In genomic region chr12:88753074-88753473, GRCh38 we compare ENCODE assay signal across 18 cellular contexts.
DNase-seq lines count a peak whose midpoint lies in the region; ATAC-seq, FAIRE-seq and TF ChIP-seq lines count a peak whose summit lies in the region.
"Had no signal": no experiment of that assay in that cellular context is flagged by ENCODE, and none has a peak within 500 bp of the region (broad histone marks: within the 10 kb centered on the region; RNA-seq: fewer than 3 reads in every experiment).

No MANE protein-coding gene starts in this region.

- H3K9ac ChIP-seq in astrocyte (ENCODE audit: low read length) = no peak overlapping the region
- H3K9ac ChIP-seq: BLaER1 treated with 17β-estradiol and CSF1 and Interleukin-3, amounts not matched to agents 10 nM and 100 nM had no signal

- intact Hi-C loops in sigmoid colon (cut with DNase I) = no loop called here

- CTCF ChIA-PET in GM10248 (lab: Yijun Ruan, JAX) = interaction anchor here (1.5 kb wide), 1 partner anchor 16 kb away, joined by 3 read pairs; no protein-coding TSS in a partner anchor

- H3K4me1 ChIP-seq in astrocyte (ENCODE audit: insufficient read depth, low read length) (no peaks in the 10 kb centered on the region), sigmoid colon (peaks cover 0 to 18% (median 7%) of the 10 kb centered on the region in 4 donors)
- H3K4me1 ChIP-seq: BLaER1 treated with 17β-estradiol and CSF1 and Interleukin-3, amounts not matched to agents 10 nM and 100 nM; prostate gland had no signal

- 57 to 76% methylated on average over 4 of the region's 4 CpGs for WGBS in sigmoid colon, 2 donors

- TF ChIP-seq POLR2A in sigmoid colon (IDR thresholded peaks at IDR 0.05) = no peak

- no peak for FAIRE-seq in astrocyte (lab: Jason Lieb, UNC)

- no peaks in the 10 kb centered on the region for H4K20me1 ChIP-seq in astrocyte (ENCODE audit: insufficient read depth, low read length)
- H4K20me1 ChIP-seq: BLaER1 treated with 17β-estradiol and CSF1 and Interleukin-3, amounts not matched to agents 10 nM and 100 nM had no signal

- no peak overlapping the region for H3K27ac Mint-ChIP-seq in astrocyte (ENCODE audit: unreplicated experiment)
- H3K27ac Mint-ChIP-seq: H9; naive thymus-derived CD8-positive, alpha-beta T cell had no signal

- TF ChIP-seq CTCF in astrocyte (IDR thresholded peaks at IDR 0.05; ENCODE audit: insufficient read depth, low read depth, low read length) = no peak
- TF ChIP-seq CTCF in fibroblast of villous mesenchyme (IDR thresholded peaks at IDR 0.05; ENCODE audit: insufficient read depth, low read depth, low read length) = no peak
- no peak for TF ChIP-seq CTCF in sigmoid colon (IDR thresholded peaks at IDR 0.05)
- no peak for TF ChIP-seq CTCF in GM10248 (IDR thresholded peaks at IDR 0.05; ENCODE audit: control extremely low read depth, extremely low read depth, low read depth, missing control alignments)

- H3K27ac ChIP-seq in astrocyte (ENCODE audit: low read depth, low read length) (no peak overlapping the region), sigmoid colon (peak overlapping the region; percentile 28 to 56 (median 38))
- H3K27ac ChIP-seq: BLaER1 treated with 17β-estradiol and CSF1 and Interleukin-3, amounts not matched to agents 10 nM and 100 nM; prostate gland had no signal

- H3K4me1 Mint-ChIP-seq in astrocyte (ENCODE audit: low read depth, unreplicated experiment) = peaks cover 5% of the 10 kb centered on the region
- H3K4me1 Mint-ChIP-seq: naive thymus-derived CD8-positive, alpha-beta T cell had no signal

- no peaks in the 10 kb centered on the region for H3K9me3 Mint-ChIP-seq in astrocyte (ENCODE audit: unreplicated experiment)
- H3K9me3 Mint-ChIP-seq: H9 had no signal

- H3K9me3 ChIP-seq in astrocyte (ENCODE audit: insufficient read depth, low read depth, low read length) (no peaks in the 10 kb centered on the region), sigmoid colon (no peaks in the 10 kb centered on the region)
- H3K9me3 ChIP-seq: BLaER1 treated with 17β-estradiol and CSF1 and Interleukin-3, amounts not matched to agents 10 nM and 100 nM; prostate gland had no signal

- peak overlapping the region; percentile 46 for H3K4me2 ChIP-seq in astrocyte (ENCODE audit: low read length)
- H3K4me2 ChIP-seq: BLaER1 treated with 17β-estradiol and CSF1 and Interleukin-3, amounts not matched to agents 10 nM and 100 nM had no signal

- ATAC-seq in HG02970 (IDR thresholded peaks at IDR 0.05; ENCODE audit: low FRiP score, unreplicated experiment) = no peak
- ATAC-seq: naive thymus-derived CD8-positive, alpha-beta T cell had no signal

- no peak overlapping the region for H2AFZ ChIP-seq in astrocyte (ENCODE audit: low read depth, low read length)

- H3K36me3 Mint-ChIP-seq in astrocyte (ENCODE audit: low read depth, unreplicated experiment) = no peaks in the 10 kb centered on the region
- H3K36me3 Mint-ChIP-seq: naive thymus-derived CD8-positive, alpha-beta T cell had no signal

- H3K36me3 ChIP-seq in astrocyte (ENCODE audit: insufficient read depth, low read length) (no peaks in the 10 kb centered on the region), sigmoid colon (no peaks in the 10 kb centered on the region)
- H3K36me3 ChIP-seq: BLaER1 treated with 17β-estradiol and CSF1 and Interleukin-3, amounts not matched to agents 10 nM and 100 nM; prostate gland had no signal

- TF ChIP-seq EP300 in sigmoid colon (IDR thresholded peaks at IDR 0.05) = no peak

- H3K4me3 Mint-ChIP-seq in astrocyte (ENCODE audit: unreplicated experiment) = no peak overlapping the region
- H3K4me3 Mint-ChIP-seq: H9; naive thymus-derived CD8-positive, alpha-beta T cell had no signal

- POLR2A ChIA-PET in GM10248 (lab: Yijun Ruan, JAX) = no interaction called here

- H3K4me3 ChIP-seq in astrocyte (ENCODE audit: insufficient read depth, low read depth, low read length) (no peak overlapping the region), fibroblast of villous mesenchyme (ENCODE audit: low read depth, low read length) (no peak overlapping the region), sigmoid colon (no peak overlapping the region)
- H3K4me3 ChIP-seq: BLaER1 treated with 17β-estradiol and CSF1 and Interleukin-3, amounts not matched to agents 10 nM and 100 nM; prostate gland had no signal

- H3K79me2 ChIP-seq in astrocyte (ENCODE audit: insufficient read depth, low read length) = no peaks in the 10 kb centered on the region

- H3K27me3 Mint-ChIP-seq in astrocyte (ENCODE audit: low read depth, unreplicated experiment) = no peaks in the 10 kb centered on the region

- peak; percentile 35 for DNase-seq in ELR (ENCODE audit: low read depth)
- DNase-seq in astrocyte (ENCODE audit: low read depth) = peak; percentile 70
- DNase-seq in fibroblast of villous mesenchyme (ENCODE audit: low read depth) = peak; percentile 26
- DNase-seq in sigmoid colon = no peak
- DNase-seq in NCI-H146 (lab: John Stamatoyannopoulos, UW) = no peak
- no peak for DNase-seq in GM10248 (ENCODE audit: extremely low spot score)
- DNase-seq in DMS53 treated with DMSO at 0.1 percent for 48 hours (lab: John Stamatoyannopoulos, UW; ENCODE audit: unreplicated experiment) = no peak
- DNase-seq: activated effector memory CD4-positive, alpha-beta T cell treated with Interleukin-2 at 50 U/mL for 16 hours; cortex of kidney; DMS79 treated with DMSO at 0.1 percent for 48 hours; H9; naive thymus-derived CD8-positive, alpha-beta T cell; NCI-H1092 treated with DMSO at 0.1 percent for 48 hours; NCI-H774; RPMI8226 had no signal

- H3K27me3 ChIP-seq in astrocyte (ENCODE audit: insufficient read depth, low read length) (no peaks in the 10 kb centered on the region), sigmoid colon (no peaks in the 10 kb centered on the region)
- H3K27me3 ChIP-seq: BLaER1 treated with 17β-estradiol and CSF1 and Interleukin-3, amounts not matched to agents 10 nM and 100 nM had no signal

Comparison
In these comparisons a context has a peak if more than half of its experiments do, and no peak if none do; other contexts are left out.
1. DNase-seq: peak in ELR (single experiment), astrocyte (single experiment) and fibroblast of villous mesenchyme (single experiment); none in sigmoid colon (single experiment), NCI-H146 (single experiment), GM10248 (single experiment) and DMS53 treated with DMSO at 0.1 percent for 48 hours (single experiment).